ENCODE assay signal across 11 cellular contexts in genomic region chr2:84963692-84964405, GRCh38. TPM values are rescaled to one million over a fixed set of nuclear protein-coding genes. Genes with fewer than 3 reads are reported as not detected.
A peak's percentile ranks its signal among the peaks of the same experiment; 100 is the strongest.
DNase-seq lines count a peak whose midpoint lies in the region; ATAC-seq lines count a peak whose summit lies in the region.
"Had no signal": no experiment of that assay in that cellular context is flagged by ENCODE, and none has a peak within 500 bp of the region (broad histone marks: within the 10 kb centered on the region; RNA-seq: fewer than 3 reads in every experiment).

No MANE protein-coding gene starts in this region.

- 0 out of 2 replicates have a peak, but pooled peaks cover 3% of the 10 kb centered on the region for H3K36me3 ChIP-seq in GM23248 (ENCODE audit: low read depth)

- in situ Hi-C loops in GM23248 (cut with MboI), result no loop called here

- peak overlapping the region; percentile 74 for H3K4me2 ChIP-seq in GM23248 (ENCODE audit: unreplicated experiment)

- peaks cover 31 to 51% of the 10 kb centered on the region in 2 donors for H3K4me1 Mint-ChIP-seq in immature natural killer cell

- 74 to 78% methylated on average over 9 of the region's 9 CpGs for WGBS in GM23248 (ENCODE audit: low coverage in 1 of 2, low lambda C conversion rate in 2 of 2, missing lambda C conversion rate in 2 of 2), 2 experiments

- H3K27ac ChIP-seq in GM23248, result peak overlapping the region; percentile 66
- H3K27ac ChIP-seq: VCaP had no signal

- no peaks in the 10 kb centered on the region; the same call in 1 of the 2 replicates for H4K20me1 ChIP-seq in GM23248 (ENCODE audit: insufficient read depth)

- H3K79me2 ChIP-seq in GM23248 (ENCODE audit: insufficient read depth), result peaks cover 76% of the 10 kb centered on the region

- H3K4me3 ChIP-seq in GM23248, result no peak overlapping the region

- H3K36me3 Mint-ChIP-seq in immature natural killer cell, result peaks cover 7 to 20% (median 14%) of the 10 kb centered on the region in 3 donors

- H3K9ac ChIP-seq in GM23248, result no peak overlapping the region

- no peaks in the 10 kb centered on the region for H3K9me3 ChIP-seq in GM23248 (ENCODE audit: low read depth)

- peak; percentile 73 for DNase-seq in A172 (ENCODE audit: low spot score)
- DNase-seq in GM23248, result peak; percentile 96
- DNase-seq in T1000 (lab: John Stamatoyannopoulos, UW), result peak; percentile 22
- DNase-seq in immature natural killer cell, result no peak
- DNase-seq in stimulated activated CD4-positive, alpha-beta T cell treated with anti-CD3 and anti-CD28 coated beads, Interleukin-4, amount 100 ng/mL, for 4 hours, result no peak
- DNase-seq in NCI-H1105 (lab: John Stamatoyannopoulos, UW), result no peak
- no peak for DNase-seq in NCI-H2227 treated with DMSO at 0.1 percent for 48 hours (lab: John Stamatoyannopoulos, UW)
- DNase-seq: DMS79, Kasumi-1 had no signal

- H3K4me3 Mint-ChIP-seq in immature natural killer cell, result no peak overlapping the region

- H3K27ac Mint-ChIP-seq in immature natural killer cell, result peak overlapping the region in 5 of 6 donors; percentile 4 to 60 (median 27)

- H3K9me3 Mint-ChIP-seq in immature natural killer cell, result no peaks in the 10 kb centered on the region

- peaks cover 62% of the 10 kb centered on the region for H3F3A ChIP-seq in GM23248 (ENCODE audit: insufficient read depth)

- no peaks in the 10 kb centered on the region for H3K27me3 ChIP-seq in GM23248 (replicated peaks; ENCODE audit: insufficient read depth)

- peaks cover 0 to 2% (median 0%) of the 10 kb centered on the region in 3 donors for H3K27me3 Mint-ChIP-seq in immature natural killer cell (ENCODE audit: low read depth in 3 of 3)

- H3K4me1 ChIP-seq in GM23248 (ENCODE audit: insufficient read depth), result peaks cover 48% of the 10 kb centered on the region

- no peak overlapping the region for H2AFZ ChIP-seq in GM23248

- ATAC-seq in HG03460 (IDR thresholded peaks at IDR 0.05; ENCODE audit: unreplicated experiment), result no peak

- H3K9me2 ChIP-seq in GM23248 (ENCODE audit: insufficient read depth), result no peaks in the 10 kb centered on the region

RNA-seq across cellular contexts. Expression of gene KCMF1, which starts 7.1 kb away (rescaled TPM):
- 106 and 118 TPM in 2 replicates for total RNA-seq in A172 (2014; rRNA removed; shearing (Covaris generic))
- 87.2 and 131 TPM in 2 replicates for total RNA-seq in GM23248 (2014; rRNA removed; shearing (Covaris generic))
- polyA plus RNA-seq in GM23248 (2016; fragmentation: Nextera tagmentation; extraction: Ambion mirVana), result 52.5 and 54.3 TPM in 2 replicates
- polyA plus RNA-seq in immature natural killer cell, result 10 to 100 TPM; 19.4 to 29.2 (median 25.5) TPM

RNA-seq across cellular contexts. Expression of gene TMSB10, which starts 58.4 kb away (rescaled TPM):
- total RNA-seq in A172 (2014; rRNA removed; shearing (Covaris generic)), result 8,628 and 10,596 TPM in 2 replicates
- total RNA-seq in GM23248 (2014; rRNA removed; shearing (Covaris generic)), result 3,621 and 4,663 TPM in 2 replicates
- polyA plus RNA-seq in GM23248 (2016; fragmentation: Nextera tagmentation; extraction: Ambion mirVana) (6,241 and 6,275 TPM in 2 replicates), immature natural killer cell (1,000 to 10,000 TPM; 4,386 to 7,531 (median 5,397) TPM)

Comparison
In these comparisons a context has a peak if more than half of its experiments do, and no peak if none do; other contexts are left out.
1. DNase-seq: peak in A172 (single experiment), GM23248 (single experiment) and T1000 (single experiment); none in immature natural killer cell (0 of 3), stimulated activated CD4-positive, alpha-beta T cell treated with anti-CD3 and anti-CD28 coated beads, Interleukin-4, amount 100 ng/mL, for 4 hours (0 of 2), NCI-H1105 (single experiment) and NCI-H2227 treated with DMSO at 0.1 percent for 48 hours (single experiment).